8 cellular contexts compared by ENCODE assay signal in the genomic region with DNA sequence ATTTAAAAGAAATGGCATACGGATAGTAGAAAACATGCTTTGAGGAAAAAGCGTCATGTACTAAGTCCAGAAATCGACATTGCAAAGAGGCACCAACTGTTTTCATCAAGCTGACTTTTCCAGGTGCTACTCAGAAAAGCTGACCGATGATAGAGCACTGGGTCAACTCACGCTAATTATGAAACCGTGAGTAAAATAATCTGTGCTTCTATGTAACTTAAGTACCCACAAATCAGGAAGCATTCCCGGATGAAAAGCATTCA. TPM values are rescaled to one million over a fixed set of nuclear protein-coding genes. Genes with fewer than 3 reads are reported as not detected.
DNase-seq lines count a peak whose midpoint lies in the region; ATAC-seq and TF ChIP-seq lines count a peak whose summit lies in the region.

No MANE protein-coding gene starts in this region.

- H3K4me3 ChIP-seq in CD8-positive, alpha-beta T cell (ENCODE audit: low read depth, low read length) = peak overlapping the region; percentile 88
- H3K4me3 ChIP-seq in breast epithelium (peak overlapping the region; percentile 86 to 94 (median 93)), mesenchymal stem cell (ENCODE audit: insufficient read depth in 1 of 2, low read depth in 1 of 2, low read length in 2 of 2) (peak overlapping the region; percentile 42 to 98)

- no peak overlapping the region for H3K23ac ChIP-seq in mesenchymal stem cell (ENCODE audit: low read length in 2 of 2)

- no peak overlapping the region for H2BK120ac ChIP-seq in mesenchymal stem cell (ENCODE audit: low read depth, low read length)

- no peak overlapping the region for H4K91ac ChIP-seq in mesenchymal stem cell (ENCODE audit: low read length)

- H3K36me3 ChIP-seq in CD8-positive, alpha-beta T cell (ENCODE audit: insufficient read depth, low read length) = no peaks in the 10 kb centered on the region
- no peaks in the 10 kb centered on the region for H3K36me3 ChIP-seq in breast epithelium
- peaks cover 0 to 2% of the 10 kb centered on the region in 2 experiments for H3K36me3 ChIP-seq in mesenchymal stem cell (ENCODE audit: control insufficient read depth in 1 of 2, insufficient read depth in 2 of 2, low read depth in 1 of 2, low read length in 2 of 2)

- H3K36me3 Mint-ChIP-seq in CD8-positive, alpha-beta T cell = peaks cover 17% of the 10 kb centered on the region

- peak overlapping the region; percentile 99 for H3K27ac Mint-ChIP-seq in CD8-positive, alpha-beta T cell

- no peaks in the 10 kb centered on the region for H3K9me3 Mint-ChIP-seq in CD8-positive, alpha-beta T cell

- POLR2A ChIA-PET in CD8-positive, alpha-beta T cell (lab: Charles Lee) = no interaction called here

- H2BK15ac ChIP-seq in mesenchymal stem cell (ENCODE audit: low read depth, poor library complexity, severe bottlenecking) = no peak overlapping the region

- H3K9ac ChIP-seq in mesenchymal stem cell (ENCODE audit: low read length) = peak overlapping the region; percentile 92

- H2AK5ac ChIP-seq in mesenchymal stem cell (ENCODE audit: low read length, severe bottlenecking) = no peak overlapping the region

- peak overlapping the region; percentile 80 for H3K4me2 ChIP-seq in mesenchymal stem cell (ENCODE audit: low read length, poor library complexity, severe bottlenecking)

- no peaks in the 10 kb centered on the region for H3K27me3 ChIP-seq in CD8-positive, alpha-beta T cell (ENCODE audit: insufficient read depth, low read length)
- no peaks in the 10 kb centered on the region for H3K27me3 ChIP-seq in breast epithelium
- no peaks in the 10 kb centered on the region for H3K27me3 ChIP-seq in mesenchymal stem cell (ENCODE audit: control insufficient read depth in 1 of 2, insufficient read depth in 1 of 2, low read length in 2 of 2)

- H3K4me1 Mint-ChIP-seq in CD8-positive, alpha-beta T cell (ENCODE audit: low read depth) = peaks cover 41% of the 10 kb centered on the region

- H2BK12ac ChIP-seq in mesenchymal stem cell (ENCODE audit: low read length in 2 of 2) = no peak overlapping the region

- H2BK5ac ChIP-seq in mesenchymal stem cell (ENCODE audit: low read depth, low read length, poor library complexity, severe bottlenecking) = no peak overlapping the region

- H3K4ac ChIP-seq in mesenchymal stem cell (ENCODE audit: low read depth in 1 of 2, low read length in 2 of 2) = peak overlapping the region in 1 of 2 experiments; percentile 67

- H3K4me1 ChIP-seq in CD8-positive, alpha-beta T cell (ENCODE audit: insufficient read depth, low read length) = peaks cover 14% of the 10 kb centered on the region
- H3K4me1 ChIP-seq in breast epithelium (no peaks in the 10 kb centered on the region), mesenchymal stem cell (ENCODE audit: control insufficient read depth, insufficient read depth, low read depth, low read length) (peaks cover 6% of the 10 kb centered on the region)

- peak overlapping the region; percentile 74 for H3K27ac ChIP-seq in CD8-positive, alpha-beta T cell (ENCODE audit: low read depth, low read length)
- H3K27ac ChIP-seq in breast epithelium (peak overlapping the region; percentile 93), mesenchymal stem cell (ENCODE audit: low read length, poor library complexity, severe bottlenecking) (peak overlapping the region; percentile 95)

- 5% methylated on average over 6 of the region's 7 CpGs for WGBS in mesenchymal stem cell

- no peak for TF ChIP-seq CTCF in CD8-positive, alpha-beta T cell (IDR thresholded peaks at IDR 0.05)
- no peak for TF ChIP-seq CTCF in breast epithelium (IDR thresholded peaks at IDR 0.05)

- H2AFZ ChIP-seq in mesenchymal stem cell (ENCODE audit: low read depth, low read length) = peak overlapping the region; percentile 42

- peak; percentile 10 for ATAC-seq in CD8-positive, alpha-beta T cell
- ATAC-seq in GM19463 (IDR thresholded peaks at IDR 0.05; ENCODE audit: unreplicated experiment) (peak; percentile 31), HG03520 (IDR thresholded peaks at IDR 0.05; ENCODE audit: unreplicated experiment) (peak; percentile 38)

- H3K27me3 Mint-ChIP-seq in CD8-positive, alpha-beta T cell (ENCODE audit: low read depth) = peaks cover 14% of the 10 kb centered on the region

- peak overlapping the region; percentile 97 for H3K4me3 Mint-ChIP-seq in CD8-positive, alpha-beta T cell

- no peak overlapping the region for H3K14ac ChIP-seq in mesenchymal stem cell (ENCODE audit: low read length in 2 of 2)

- intact Hi-C loops in CD8-positive, alpha-beta T cell (cut with DNase I, micrococcal nuclease) = loop anchor here (1.0 to 10.0 kb wide), 6 partner anchors 46 to 1231 kb away; a partner anchor contains a TSS
- intact Hi-C loops in breast epithelium (cut with DNase I; ENCODE audit: low total_unique reads) = no loop called here

- no peak for TF ChIP-seq POLR2A in breast epithelium (IDR thresholded peaks at IDR 0.05)

- no peak overlapping the region for H3K18ac ChIP-seq in mesenchymal stem cell (ENCODE audit: low read depth in 1 of 2, low read length in 2 of 2)

- peaks cover 1% of the 10 kb centered on the region for H3K79me1 ChIP-seq in mesenchymal stem cell (replicated peaks; ENCODE audit: low read length, poor library complexity, severe bottlenecking)

- H3K9me3 ChIP-seq in CD8-positive, alpha-beta T cell (ENCODE audit: low read length) = no peaks in the 10 kb centered on the region
- H3K9me3 ChIP-seq in breast epithelium (no peaks in the 10 kb centered on the region), mesenchymal stem cell (ENCODE audit: control insufficient read depth, low read length) (no peaks in the 10 kb centered on the region)

- H4K8ac ChIP-seq in mesenchymal stem cell (ENCODE audit: low read length) = peak overlapping the region; percentile 89

- DNase-seq in CD8-positive, alpha-beta T cell = no peak
- DNase-seq in breast epithelium (ENCODE audit: low spot score in 2 of 2) = no peak
- DNase-seq in mesenchymal stem cell = no peak
- DNase-seq in NCI-H748 (lab: John Stamatoyannopoulos, UW; ENCODE audit: unreplicated experiment) = no peak
- no peak for DNase-seq in activated CD4-positive, alpha-beta T cell treated with anti-CD3 and anti-CD28 coated beads, Interleukin-2, amount 50 U/mL, for 48 hours
- DNase-seq in OCI-M1 (lab: John Stamatoyannopoulos, UW) = no peak

- CTCF ChIA-PET in CD8-positive, alpha-beta T cell (lab: Charles Lee) = no interaction called here

RNA-seq across cellular contexts. Expression of a gene that starts 0.4 kb away (rescaled TPM):
- total RNA-seq in CD8-positive, alpha-beta T cell = 10 to 100 TPM; 14.5 to 15.9 TPM
- 10 to 100 TPM; 11.5 to 32.8 (median 29.5) TPM for total RNA-seq in breast epithelium
- polyA plus RNA-seq in mesenchymal stem cell (2013, experiment 1 of 2) = 6.0 TPM
- 5.6 TPM for polyA plus RNA-seq in mesenchymal stem cell (2013, experiment 2 of 2)

RNA-seq across cellular contexts. Expression of a gene that starts 45.3 kb away (rescaled TPM):
- total RNA-seq in CD8-positive, alpha-beta T cell = under 1 TPM in 1 of 2 experiments, not detected in 1; 0.24 TPM
- 1 to 10 TPM; 1.6 to 3.7 (median 1.9) TPM for total RNA-seq in breast epithelium
- 1.1 TPM for polyA plus RNA-seq in mesenchymal stem cell (2013, experiment 1 of 2)
- polyA plus RNA-seq in mesenchymal stem cell (2013, experiment 2 of 2) = 1.1 TPM
